Comparison of ENCODE assay signal across 28 cellular contexts in the genomic region with DNA sequence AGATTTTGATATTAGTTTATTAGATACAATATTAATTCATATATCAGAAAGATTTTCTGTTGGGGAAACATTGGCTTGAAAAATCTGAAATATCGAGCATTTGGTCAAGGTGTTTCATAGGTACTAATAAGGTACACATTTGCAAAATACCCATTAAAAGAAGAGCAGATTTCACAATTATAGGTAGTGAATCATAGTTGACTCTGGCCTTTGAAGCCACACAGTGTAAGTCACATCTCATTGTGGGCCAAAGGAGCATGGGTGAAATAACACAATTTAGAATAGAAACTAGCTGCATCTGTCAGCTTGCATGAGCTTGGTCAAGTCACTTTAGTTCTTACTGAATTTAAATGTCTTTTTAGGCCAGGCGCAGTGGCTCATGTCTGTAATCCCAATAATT. TPM values are rescaled to one million over a fixed set of nuclear protein-coding genes. Genes with fewer than 3 reads are reported as not detected.
A peak's percentile ranks its signal among the peaks of the same experiment; 100 is the strongest.
DNase-seq lines count a peak whose midpoint lies in the region; ATAC-seq, FAIRE-seq and TF ChIP-seq lines count a peak whose summit lies in the region.
"Had no signal": no experiment of that assay in that cellular context is flagged by ENCODE, and none has a peak within 500 bp of the region (broad histone marks: within the 10 kb centered on the region; RNA-seq: fewer than 3 reads in every experiment).

No MANE protein-coding gene starts in this region.

- H3K14ac ChIP-seq in H1 (ENCODE audit: insufficient read length) = no peak overlapping the region

- H3K4ac ChIP-seq in H1 (replicated peaks; ENCODE audit: insufficient read length, low read depth, low read length) = no peak overlapping the region

- no peak overlapping the region for H2AK5ac ChIP-seq in H1 (ENCODE audit: low read depth, low read length)

- no peak overlapping the region for H2BK15ac ChIP-seq in H1 (ENCODE audit: low read length)

- peaks cover 85% of the 10 kb centered on the region for H3K79me2 ChIP-seq in MM.1S (ENCODE audit: low read length)
- H3K79me2 ChIP-seq in H1 (ENCODE audit: control insufficient read depth in 1 of 2, insufficient read depth in 2 of 2, low read length in 2 of 2) = peaks cover 3 to 69% of the 10 kb centered on the region in 2 experiments; a peak in 3 of 4 replicates

- no peak for TF ChIP-seq RAD21 in H1 (IDR thresholded peaks at IDR 0.05 in 1 of 2, conservative IDR thresholded peaks at IDR 0.05 in 1 of 2; ENCODE audit: low read depth in 2 of 2, low read length in 2 of 2)

- peaks cover 78% of the 10 kb centered on the region for H3K4me1 Mint-ChIP-seq in activated T-cell treated with anti-CD3 and anti-CD28 coated beads, Interleukin-2, amount 50 U/mL, for 72 hours (ENCODE audit: low read depth)
- peaks cover 83% of the 10 kb centered on the region for H3K4me1 Mint-ChIP-seq in activated T-cell treated with anti-CD3 and anti-CD28 coated beads, Interleukin-2, amount 50 U/mL, for 4 hours (ENCODE audit: low read depth)

- H3K4me3 ChIP-seq in MM.1S (ENCODE audit: low read length) (no peak overlapping the region), H1 (ENCODE audit: extremely low read depth in 1 of 4, insufficient read depth in 2 of 4, low read depth in 3 of 4, low read length in 4 of 4) (no peak overlapping the region)
- H3K4me3 ChIP-seq: ascending aorta, GM23338, suprapubic skin had no signal

- peaks cover 7% of the 10 kb centered on the region for H3K79me1 ChIP-seq in H1 (ENCODE audit: low read depth, low read length)

- H3K36me3 ChIP-seq in MM.1S (replicated peaks; ENCODE audit: insufficient read depth, low read length) (peaks cover 4% of the 10 kb centered on the region; the same call in 1 of the 2 replicates), H1 (ENCODE audit: control insufficient read depth in 2 of 4, insufficient read depth in 4 of 4, low read length in 3 of 4) (peaks cover 2 to 20% (median 7%) of the 10 kb centered on the region in 4 experiments; a peak in 6 of 8 replicates)
- H3K36me3 ChIP-seq: BE2C had no signal

- no peaks in the 10 kb centered on the region for H3K9me3 Mint-ChIP-seq in activated T-cell treated with anti-CD3 and anti-CD28 coated beads, Interleukin-2, amount 50 U/mL, for 72 hours
- H3K9me3 Mint-ChIP-seq in activated T-cell treated with anti-CD3 and anti-CD28 coated beads, Interleukin-2, amount 50 U/mL, for 4 hours = no peaks in the 10 kb centered on the region
- H3K9me3 Mint-ChIP-seq: GM23338; T-helper 2 cell treated with Interferon-gamma antibody and Interleukin-4, amounts not matched to agents 5 μg/mL and 100 μg/mL, for 36 hours had no signal

- peaks cover 36% of the 10 kb centered on the region for H3K4me1 ChIP-seq in MM.1S (ENCODE audit: low read length)
- H3K4me1 ChIP-seq in H1 (replicated peaks in 1 of 4; ENCODE audit: control insufficient read depth in 3 of 4, insufficient read depth in 4 of 4, low read length in 3 of 4) = peaks cover 0 to 5% (median 0%) of the 10 kb centered on the region in 4 experiments; a peak in 1 of 7 replicates
- H3K4me1 ChIP-seq: BE2C, Caco-2 had no signal

- TF ChIP-seq POLR2A in H1 (IDR thresholded peaks at IDR 0.05; ENCODE audit: control extremely low read depth in 1 of 2, low read depth in 2 of 2, low read length in 2 of 2) = no peak

- no peak for FAIRE-seq in H1 (lab: Jason Lieb, UNC)
- FAIRE-seq: small intestine had no signal

- no peaks in the 10 kb centered on the region for H3K9me2 ChIP-seq in MM.1S (replicated peaks; ENCODE audit: insufficient read depth, low read length)

- H3K27ac Mint-ChIP-seq in activated T-cell treated with anti-CD3 and anti-CD28 coated beads, Interleukin-2, amount 50 U/mL, for 72 hours = peak overlapping the region; percentile 27
- H3K27ac Mint-ChIP-seq: GM23338; T-helper 2 cell treated with Interferon-gamma antibody and Interleukin-4, amounts not matched to agents 5 μg/mL and 100 μg/mL, for 36 hours had no signal

- H3K23ac ChIP-seq in H1 (ENCODE audit: insufficient read length) = no peak overlapping the region

- H4K91ac ChIP-seq in H1 (replicated peaks; ENCODE audit: insufficient read length, low read length) = no peak overlapping the region

- H4K20me1 ChIP-seq in MM.1S (ENCODE audit: insufficient read depth, low read length) = peaks cover 5% of the 10 kb centered on the region; the same call in 1 of the 2 replicates
- H4K20me1 ChIP-seq in H1 (replicated peaks in 1 of 2; ENCODE audit: control insufficient read depth in 1 of 2, insufficient read depth in 2 of 2, low read length in 2 of 2) = peaks cover 5 to 9% of the 10 kb centered on the region in 2 experiments

- DNase-seq in activated T-cell treated with anti-CD3 and anti-CD28 coated beads, Interleukin-2, amount 50 U/mL, for 72 hours = peak in 1 of 2 donors; percentile 5
- DNase-seq in activated T-cell treated with anti-CD3 and anti-CD28 coated beads, Interleukin-2, amount 50 U/mL, for 4 hours = no peak
- no peak for DNase-seq in MM.1S
- DNase-seq in H1 (ENCODE audit: low read depth in 1 of 2, low spot score in 2 of 2) = no peak
- DNase-seq in renal cortical epithelial cell (ENCODE audit: low read depth) = peak; percentile 60
- no peak for DNase-seq in NCI-H345 (lab: John Stamatoyannopoulos, UW)
- DNase-seq: activated CD4-positive, alpha-beta T cell treated with anti-CD3 and anti-CD28 coated beads, Interleukin-2, amount 50 U/mL, for 4 hours; activated naive CD4-positive, alpha-beta T cell treated with Interleukin-2 at 50 U/mL for 16 hours; BE2C; Caco-2; DMS79; dorsolateral prefrontal cortex; head of caudate nucleus; left cardiac atrium; NCI-H1417 treated with DMSO at 0.1 percent for 48 hours; NCI-H2081 treated with DMSO at 0.1 percent for 48 hours; NCI-H82; occipital lobe; small intestine; stimulated activated CD4-positive, alpha-beta T cell treated with anti-CD3 and anti-CD28 coated beads, Interleukin-1b, Interleukin-23, amount 100 ng/mL, for 48 hours; WERI-Rb-1 had no signal

- TF ChIP-seq CTCF in MM.1S (IDR thresholded peaks at IDR 0.05; ENCODE audit: low read length) (no peak), H1 (IDR thresholded peaks at IDR 0.05; ENCODE audit: control extremely low read depth in 1 of 3, insufficient read depth in 1 of 3, low read depth in 1 of 3, low read length in 3 of 3) (no peak)

- CTCF ChIA-PET in H1 (lab: Charles Lee; ENCODE audit: partially characterized antibody) = interaction anchor here (0.7 kb wide), 1 partner anchor 84 kb away, joined by 3 read pairs; no protein-coding TSS in a partner anchor

- TF ChIP-seq EP300 in H1 (IDR thresholded peaks at IDR 0.05; ENCODE audit: borderline replicate concordance in 1 of 2, low read depth in 2 of 2, low read length in 2 of 2) = no peak

- no peak overlapping the region for H4K5ac ChIP-seq in H1 (ENCODE audit: insufficient read length, low read depth, low read length)

- H3K36me3 Mint-ChIP-seq in activated T-cell treated with anti-CD3 and anti-CD28 coated beads, Interleukin-2, amount 50 U/mL, for 72 hours (ENCODE audit: insufficient read depth in 2 of 2) = peaks cover 12 to 42% of the 10 kb centered on the region in 2 donors
- peaks cover 52% of the 10 kb centered on the region for H3K36me3 Mint-ChIP-seq in activated T-cell treated with anti-CD3 and anti-CD28 coated beads, Interleukin-2, amount 50 U/mL, for 4 hours (ENCODE audit: insufficient read depth)

- peak overlapping the region; percentile 51; the same call in 1 of the 2 replicates for H3K27ac ChIP-seq in MM.1S (ENCODE audit: low read length)
- no peak overlapping the region for H3K27ac ChIP-seq in H1 (ENCODE audit: low read depth, low read length)
- H3K27ac ChIP-seq: suprapubic skin, WERI-Rb-1 had no signal

- peak overlapping the region; percentile 1; the same call in 1 of the 2 replicates for H4K8ac ChIP-seq in H1 (ENCODE audit: extremely low read depth, insufficient read depth, low read length)

- H3K4me3 Mint-ChIP-seq in activated T-cell treated with anti-CD3 and anti-CD28 coated beads, Interleukin-2, amount 50 U/mL, for 72 hours = peak overlapping the region in 1 of 2 donors; percentile 35
- no peak overlapping the region for H3K4me3 Mint-ChIP-seq in activated T-cell treated with anti-CD3 and anti-CD28 coated beads, Interleukin-2, amount 50 U/mL, for 4 hours
- H3K4me3 Mint-ChIP-seq: GM23338 had no signal

- H3K27me3 Mint-ChIP-seq in activated T-cell treated with anti-CD3 and anti-CD28 coated beads, Interleukin-2, amount 50 U/mL, for 72 hours (ENCODE audit: low read depth) = no peaks in the 10 kb centered on the region
- no peaks in the 10 kb centered on the region for H3K27me3 Mint-ChIP-seq in activated T-cell treated with anti-CD3 and anti-CD28 coated beads, Interleukin-2, amount 50 U/mL, for 4 hours (ENCODE audit: low read depth)

- H3K56ac ChIP-seq in H1 (replicated peaks; ENCODE audit: insufficient read length, low read depth, low read length) = no peak overlapping the region

- no peaks in the 10 kb centered on the region for H3K9me3 ChIP-seq in MM.1S (replicated peaks; ENCODE audit: insufficient read depth, low read length)
- H3K9me3 ChIP-seq in H1 (ENCODE audit: insufficient read depth in 2 of 2, low read depth in 1 of 2, low read length in 1 of 2) = no peaks in the 10 kb centered on the region
- H3K9me3 ChIP-seq: ascending aorta, BE2C, Caco-2, suprapubic skin had no signal

- H3F3A ChIP-seq in MM.1S (ENCODE audit: insufficient read depth, low read length) = peaks cover 17% of the 10 kb centered on the region

- WGBS in H1 (ENCODE audit: extremely low coverage in 1 of 2, insufficient coverage in 1 of 2, insufficient read length in 1 of 2, insufficient replicate concordance in 2 of 2, low coverage in 1 of 2, low lambda C conversion rate in 2 of 2, missing lambda C conversion rate in 1 of 2), 2 experiments = 95% methylated on average over 2 of the region's 2 CpGs; no CpG with 5 or more reads in 1 of the 2 experiments

- H2AFZ ChIP-seq in MM.1S (ENCODE audit: low read length) = no peak overlapping the region
- no peak overlapping the region for H2AFZ ChIP-seq in H1 (ENCODE audit: low read length)
- H2AFZ ChIP-seq: GM23338 had no signal

- H3K9ac ChIP-seq in MM.1S (ENCODE audit: low read length) (no peak overlapping the region), H1 (replicated peaks in 1 of 4; ENCODE audit: extremely low read depth in 1 of 4, low read depth in 3 of 4, low read length in 3 of 4) (no peak overlapping the region; a peak in 1 of 7 replicates)

- H3K27me3 ChIP-seq in MM.1S (replicated peaks; ENCODE audit: insufficient read depth, low read length) = no peaks in the 10 kb centered on the region
- no peaks in the 10 kb centered on the region for H3K27me3 ChIP-seq in H1 (replicated peaks in 1 of 4; ENCODE audit: control insufficient read depth in 3 of 4, extremely low read depth in 1 of 4, insufficient read depth in 3 of 4, low read length in 3 of 4)
- H3K27me3 ChIP-seq: ascending aorta, BE2C, dorsolateral prefrontal cortex, suprapubic skin had no signal

- H3K4me2 ChIP-seq in MM.1S (ENCODE audit: low read depth, low read length) = peak overlapping the region; percentile 80; the same call in 1 of the 2 replicates
- H3K4me2 ChIP-seq in H1 (ENCODE audit: insufficient read depth in 1 of 2, low read depth in 2 of 2, low read length in 2 of 2) = no peak overlapping the region
- H3K4me2 ChIP-seq: GM23338 had no signal

- POLR2A ChIA-PET in H1 (lab: Charles Lee; ENCODE audit: partially characterized antibody) = no interaction called here

- H2BK12ac ChIP-seq in H1 (ENCODE audit: low read depth, low read length) = no peak overlapping the region

- no peak overlapping the region for H3K18ac ChIP-seq in H1 (ENCODE audit: extremely low read depth, low read length)

- no peak overlapping the region for H2BK120ac ChIP-seq in H1 (replicated peaks; ENCODE audit: low read depth, low read length)

- no peak overlapping the region for H2BK20ac ChIP-seq in H1 (ENCODE audit: low read length)

- ATAC-seq in activated T-cell treated with anti-CD3 and anti-CD28 coated beads, Interleukin-2, amount 50 U/mL, for 72 hours (replicated peaks in 1 of 2) = no peak
- ATAC-seq in activated T-cell treated with anti-CD3 and anti-CD28 coated beads, Interleukin-2, amount 50 U/mL, for 4 hours = no peak
- ATAC-seq in HG03097 (IDR thresholded peaks at IDR 0.05; ENCODE audit: low FRiP score, unreplicated experiment) = no peak
- no peak for ATAC-seq in HG03039 (IDR thresholded peaks at IDR 0.05; ENCODE audit: unreplicated experiment)
- ATAC-seq: GM23338, left cardiac atrium, SK-N-SH treated with all-trans-retinoic acid at 6 μM for 48 hours had no signal

- no peak overlapping the region for H2BK5ac ChIP-seq in H1 (ENCODE audit: low read depth, low read length)

- H3K23me2 ChIP-seq in H1 (ENCODE audit: low read depth, low read length) = peaks cover 7% of the 10 kb centered on the region; the same call in 1 of the 2 replicates

RNA-seq across cellular contexts. Expression of a gene that starts 4.9 kb away (rescaled TPM):
- 10 to 100 TPM; 61.2 to 66.8 TPM for total RNA-seq in activated T-cell treated with anti-CD3 and anti-CD28 coated beads, Interleukin-2, amount 50 U/mL, for 72 hours
- 10 to 100 TPM; 32.9 to 45.9 (median 36.5) TPM for total RNA-seq in activated T-cell treated with anti-CD3 and anti-CD28 coated beads, Interleukin-2, amount 50 U/mL, for 4 hours
- total RNA-seq in H1 (2021; fragmentation: NEBNext Ultra II Directional; extraction: Animal tissue kit (Norgen Biotek cat#: 25700)) = 25.3 and 29.2 TPM in 2 replicates
- 8.3 and 15.8 TPM in 2 replicates for polyA plus RNA-seq in H1 (2011; rRNA removed)
- 15.7 TPM for polyA plus RNA-seq in H1 (2011; cell fraction: cytosol; rRNA removed)
- 12.7 TPM for polyA plus RNA-seq in H1 (2011; cell fraction: nucleus; rRNA removed)
- 14.9 to 18.7 TPM (median 16.8 TPM) in 4 replicates for polyA plus RNA-seq in H1 (2012, experiment 1 of 2)
- 1.8 TPM for polyA plus RNA-seq in H1 (2012, experiment 2 of 2)
- polyA plus RNA-seq in H1 (2013, experiment 1 of 2) = 13.7 TPM
- 11.6 TPM for polyA plus RNA-seq in H1 (2013, experiment 2 of 2)
- 37.3 and 54.7 TPM in 2 replicates for polyA minus RNA-seq in H1 (2011; rRNA and poly(A)+ RNA removed)
- 25.2 TPM for polyA minus RNA-seq in H1 (2011; cell fraction: cytosol; rRNA and poly(A)+ RNA removed)
- polyA minus RNA-seq in H1 (2011; cell fraction: nucleus; rRNA and poly(A)+ RNA removed) = 55.1 TPM
- 21.4 and 59.9 TPM in 2 replicates for total RNA-seq in renal cortical epithelial cell
